Comparison of ENCODE assay signal across 1 cellular context in genomic region chr4:27048350-27049100, GRCh38.
TF ChIP-seq lines count a peak whose summit lies in the region.

No MANE protein-coding gene starts in this region.

TF ChIP-seq in WTC11, 78 proteins besides CTCF, POLR2A, EP300 and RAD21 (continued from another document):
- TF ChIP-seq USF1 (CRISPR knock-in tag; IDR thresholded peaks at IDR 0.05) (no peak), TEAD4 (CRISPR knock-in tag; IDR thresholded peaks at IDR 0.05) (no peak), HMGXB4 (CRISPR knock-in tag; IDR thresholded peaks at IDR 0.05) (no peak), AFF4 (CRISPR knock-in tag; IDR thresholded peaks at IDR 0.05; ENCODE audit: borderline replicate concordance) (no peak), E2F1 (CRISPR knock-in tag; IDR thresholded peaks at IDR 0.05) (no peak), ZNF263 (CRISPR knock-in tag; IDR thresholded peaks at IDR 0.05; ENCODE audit: low read depth) (no peak), ZNF232 (CRISPR knock-in tag; IDR thresholded peaks at IDR 0.05) (no peak)
